ENCODE assay signal across 35 cellular contexts in the genomic region with DNA sequence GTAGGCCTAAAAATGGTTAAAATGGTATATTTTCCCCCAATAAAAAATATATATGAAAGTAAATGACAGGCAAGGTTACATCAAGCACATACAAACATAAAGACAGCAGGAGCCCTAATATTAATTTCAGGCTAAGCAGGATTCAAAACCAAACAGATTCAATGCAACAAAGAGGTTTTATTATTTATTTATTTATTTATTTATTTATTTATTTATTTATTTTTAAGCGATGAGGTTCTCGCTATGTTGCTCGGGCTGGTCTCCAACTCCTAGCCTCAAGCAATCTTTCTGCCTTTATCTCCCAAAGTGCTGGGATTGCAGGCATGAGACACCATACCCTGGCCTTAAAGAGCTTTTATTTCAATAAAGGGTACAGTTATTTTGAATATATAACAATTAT.
"Had no signal": no experiment of that assay in that cellular context is flagged by ENCODE, and none has a peak within 500 bp of the region (broad histone marks: within the 10 kb centered on the region; RNA-seq: fewer than 3 reads in every experiment).

No MANE protein-coding gene starts in this region.

- H3K27me3 ChIP-seq: MG63 had no signal

- H3K36me3 ChIP-seq: MG63 had no signal

- H3K4me3 ChIP-seq: MG63 had no signal

- DNase-seq: Kasumi-1, MG63, MM.1S, MV-4-11, NCI-H1048, NCI-H1092, NCI-H1092 treated with DMSO at 0.1 percent for 48 hours, NCI-H1105, NCI-H1105 treated with DMSO at 0.1 percent for 48 hours, NCI-H1417, NCI-H1417 treated with DMSO at 0.1 percent for 48 hours, NCI-H1436, NCI-H1436 treated with DMSO at 0.1 percent for 48 hours, NCI-H146, NCI-H1694, NCI-H1694 treated with DMSO at 0.1 percent for 48 hours, NCI-H187, NCI-H187 treated with DMSO at 0.1 percent for 48 hours, NCI-H1930, NCI-H2029, NCI-H2081, NCI-H2081 treated with DMSO at 0.1 percent for 48 hours, NCI-H2107, NCI-H2171, NCI-H2171 treated with DMSO at 0.1 percent for 48 hours, NCI-H2227 treated with DMSO at 0.1 percent for 48 hours, NCI-H226, NCI-H345, NCI-H446, NCI-H446 treated with DMSO at 0.1 percent for 48 hours, NCI-H510A, NCI-H510A treated with DMSO at 0.1 percent for 48 hours, NCI-H524, NCI-H524 treated with DMSO at 0.1 percent for 48 hours, NCI-H526 had no signal
